Comparison of ENCODE assay signal across 17 cellular contexts in genomic region chr2:179556425-179556824, GRCh38.
"Had no signal": no experiment of that assay in that cellular context is flagged by ENCODE, and none has a peak within 500 bp of the region (broad histone marks: within the 10 kb centered on the region; RNA-seq: fewer than 3 reads in every experiment).

No MANE protein-coding gene starts in this region.

- DNase-seq: effector CD4-positive, alpha-beta T cell; foreskin melanocyte; heart left ventricle; kidney glomerular epithelial cell; mucosa of descending colon; naive thymus-derived CD8-positive, alpha-beta T cell; pancreas; retina; small intestine; stimulated activated CD4-positive, alpha-beta T cell treated with anti-CD3 and anti-CD28 coated beads, Interleukin-12 subunit alpha, Interleukin-12 subunit beta, amount 100 ng/mL, for 4 hours; stimulated activated naive CD4-positive, alpha-beta T cell treated with Interleukin-2 at 50 U/mL for 16 hours; upper lobe of left lung had no signal

- H2AFZ ChIP-seq: neural progenitor cell had no signal

- H3K9me3 Mint-ChIP-seq: neural progenitor cell had no signal

- H3K4me2 ChIP-seq: neural progenitor cell had no signal

- H3K36me3 Mint-ChIP-seq: naive thymus-derived CD8-positive, alpha-beta T cell; neural progenitor cell had no signal

- H3K36me3 ChIP-seq: heart left ventricle, neural progenitor cell, pancreas, prostate gland, upper lobe of left lung, vagina had no signal

- H3K27me3 ChIP-seq: heart left ventricle, neural progenitor cell, pancreas, upper lobe of left lung, vagina had no signal

- H3K27ac Mint-ChIP-seq: naive thymus-derived CD8-positive, alpha-beta T cell; neural progenitor cell had no signal

- H3K4me3 ChIP-seq: coronary artery, heart left ventricle, mucosa of descending colon, neural progenitor cell, pancreas, prostate gland, upper lobe of left lung, vagina had no signal

- H3K4me1 ChIP-seq: heart left ventricle, prostate gland, vagina had no signal

- H3K9me3 ChIP-seq: mucosa of descending colon, pancreas, prostate gland, upper lobe of left lung had no signal

- H3K4me3 Mint-ChIP-seq: naive thymus-derived CD8-positive, alpha-beta T cell; neural progenitor cell had no signal

- ATAC-seq: heart left ventricle; mucosa of descending colon; naive thymus-derived CD8-positive, alpha-beta T cell; pancreas; sciatic nerve had no signal

- H3K9ac ChIP-seq: neural progenitor cell had no signal

- H3K27ac ChIP-seq: coronary artery, heart left ventricle, neural progenitor cell, pancreas, prostate gland, vagina had no signal

- H3K4me1 Mint-ChIP-seq: naive thymus-derived CD8-positive, alpha-beta T cell; neural progenitor cell had no signal
